ENCODE assay signal across 9 cellular contexts in genomic region chr17:48055531-48056245, GRCh38. TPM values are rescaled to one million over a fixed set of nuclear protein-coding genes. Genes with fewer than 3 reads are reported as not detected.
DNase-seq lines count a peak whose midpoint lies in the region; ATAC-seq, FAIRE-seq and TF ChIP-seq lines count a peak whose summit lies in the region.
"Had no signal": no experiment of that assay in that cellular context is flagged by ENCODE, and none has a peak within 500 bp of the region (broad histone marks: within the 10 kb centered on the region; RNA-seq: fewer than 3 reads in every experiment).

No MANE protein-coding gene starts in this region.

- H3K9ac ChIP-seq in astrocyte (ENCODE audit: low read length): no peak overlapping the region

- H3K4me2 ChIP-seq in astrocyte (ENCODE audit: low read length): peak overlapping the region; percentile 90

- FAIRE-seq in astrocyte (lab: Jason Lieb, UNC): no peak
- FAIRE-seq: islet of Langerhans had no signal

- H3K4me1 Mint-ChIP-seq in astrocyte (ENCODE audit: low read depth, unreplicated experiment): peaks cover 57% of the 10 kb centered on the region
- H3K4me1 Mint-ChIP-seq in mesothelial cell of epicardium: peaks cover 48% of the 10 kb centered on the region

- TF ChIP-seq CTCF in heart right ventricle (IDR thresholded peaks at IDR 0.05): no peak
- no peak for TF ChIP-seq CTCF in astrocyte (IDR thresholded peaks at IDR 0.05; ENCODE audit: insufficient read depth, low read depth, low read length)
- no peak for TF ChIP-seq CTCF in mesothelial cell of epicardium (IDR thresholded peaks at IDR 0.05; ENCODE audit: unreplicated experiment)
- TF ChIP-seq CTCF in lower leg skin (IDR thresholded peaks at IDR 0.05): no peak

- intact Hi-C loops in heart right ventricle (cut with DNase I) (no loop called here), Right ventricle myocardium inferior (cut with DNase I) (no loop called here), lower leg skin (cut with DNase I; ENCODE audit: low total_unique reads) (no loop called here)

- H3K9me3 Mint-ChIP-seq in astrocyte (ENCODE audit: unreplicated experiment) (no peaks in the 10 kb centered on the region), mesothelial cell of epicardium (no peaks in the 10 kb centered on the region)

- H3K4me3 ChIP-seq in heart right ventricle: peak overlapping the region in 1 of 10 donors; percentile 66
- no peak overlapping the region for H3K4me3 ChIP-seq in astrocyte (ENCODE audit: insufficient read depth, low read depth, low read length)
- no peak overlapping the region for H3K4me3 ChIP-seq in lower leg skin (ENCODE audit: low read depth, poor library complexity, severe bottlenecking)

- H3K27ac ChIP-seq in heart right ventricle (peak overlapping the region in 6 of 10 donors; percentile 8 to 99 (median 84)), astrocyte (ENCODE audit: low read depth, low read length) (no peak overlapping the region)

- H3K9me3 ChIP-seq in heart right ventricle (no peaks in the 10 kb centered on the region), astrocyte (ENCODE audit: insufficient read depth, low read depth, low read length) (no peaks in the 10 kb centered on the region)

- H3K4me3 Mint-ChIP-seq in astrocyte (ENCODE audit: unreplicated experiment) (peak overlapping the region; percentile 92), mesothelial cell of epicardium (peak overlapping the region; percentile 52)

- TF ChIP-seq POLR2A in lower leg skin (IDR thresholded peaks at IDR 0.05): no peak

- H3K36me3 ChIP-seq in heart right ventricle: peaks cover 6 to 97% (median 59%) of the 10 kb centered on the region in 9 donors
- peaks cover 29% of the 10 kb centered on the region for H3K36me3 ChIP-seq in astrocyte (ENCODE audit: insufficient read depth, low read length)

- peak overlapping the region; percentile 100 for H3K27ac Mint-ChIP-seq in astrocyte (ENCODE audit: unreplicated experiment)
- peak overlapping the region; percentile 40 for H3K27ac Mint-ChIP-seq in mesothelial cell of epicardium

- H3K27me3 Mint-ChIP-seq in astrocyte (ENCODE audit: low read depth, unreplicated experiment) (no peaks in the 10 kb centered on the region), mesothelial cell of epicardium (ENCODE audit: low read depth) (no peaks in the 10 kb centered on the region)

- 70 to 72% methylated on average over 5 of the region's 5 CpGs for WGBS in heart right ventricle, 2 donors
- WGBS in lower leg skin, 2 donors: 50 to 52% methylated on average over 5 of the region's 5 CpGs

- no peak overlapping the region for H2AFZ ChIP-seq in astrocyte (ENCODE audit: low read depth, low read length)

- peaks cover 93% of the 10 kb centered on the region for H4K20me1 ChIP-seq in astrocyte (ENCODE audit: insufficient read depth, low read length)

- no peak for ATAC-seq in heart right ventricle
- ATAC-seq in Right ventricle myocardium inferior: no peak

- H3K79me2 ChIP-seq in astrocyte (ENCODE audit: insufficient read depth, low read length): peaks cover 93% of the 10 kb centered on the region

- DNase-seq in heart right ventricle (no peak), Right ventricle myocardium inferior (ENCODE audit: missing footprints) (no peak), M059J (ENCODE audit: low read depth) (peak; percentile 16), astrocyte (ENCODE audit: low read depth) (peak; percentile 30), mesothelial cell of epicardium (ENCODE audit: low spot score in 2 of 2, unreplicated experiment in 2 of 2) (no peak), NCI-H187 treated with DMSO at 0.1 percent for 48 hours (lab: John Stamatoyannopoulos, UW) (no peak), lower leg skin (ENCODE audit: low spot score in 2 of 2) (no peak), NCI-H510A (lab: John Stamatoyannopoulos, UW) (no peak)

- H3K36me3 Mint-ChIP-seq in astrocyte (ENCODE audit: low read depth, unreplicated experiment) (peaks cover 54% of the 10 kb centered on the region), mesothelial cell of epicardium (peaks cover 27% of the 10 kb centered on the region)

- H3K4me1 ChIP-seq in heart right ventricle (peaks cover 45 to 98% (median 78%) of the 10 kb centered on the region in 9 donors), astrocyte (ENCODE audit: insufficient read depth, low read length) (peaks cover 46% of the 10 kb centered on the region)

- H3K27me3 ChIP-seq in heart right ventricle: no peaks in the 10 kb centered on the region
- H3K27me3 ChIP-seq in astrocyte (ENCODE audit: insufficient read depth, low read length): no peaks in the 10 kb centered on the region

RNA-seq across cellular contexts. Expression of gene NFE2L1, which starts 7.5 kb away (rescaled TPM):
- total RNA-seq in heart right ventricle: 1,000 to 10,000 TPM in 1 of 10 donors, 100 to 1,000 TPM in 9; 443 to 1,033 (median 704) TPM
- 100 to 1,000 TPM; 108 to 251 TPM for polyA plus RNA-seq in heart right ventricle
- 775 TPM for total RNA-seq in Right ventricle myocardium inferior
- total RNA-seq in M059J (2014; rRNA removed; shearing (Covaris generic)): 44.3 and 68.7 TPM in 2 replicates
- 344 and 348 TPM in 2 replicates for total RNA-seq in astrocyte
- total RNA-seq in mesothelial cell of epicardium: 134 to 137 TPM (median 136 TPM) in 3 replicates
- 100 to 1,000 TPM in 3 of 4 donors, 10 to 100 TPM in 1; 97.2 to 158 (median 117) TPM for total RNA-seq in lower leg skin

RNA-seq across cellular contexts. Expression of gene COPZ2, which starts 18.1 kb away (rescaled TPM):
- total RNA-seq in heart right ventricle: 10 to 100 TPM; 45.3 to 67.3 (median 60.7) TPM
- 10 to 100 TPM; 17.5 to 54.1 TPM for polyA plus RNA-seq in heart right ventricle
- 52.9 TPM for total RNA-seq in Right ventricle myocardium inferior
- 27.3 and 40.7 TPM in 2 replicates for total RNA-seq in M059J (2014; rRNA removed; shearing (Covaris generic))
- total RNA-seq in astrocyte: 25.1 and 38.3 TPM in 2 replicates
- 28.2 to 31.8 TPM (median 30.7 TPM) in 3 replicates for total RNA-seq in mesothelial cell of epicardium
- 10 to 100 TPM in 3 of 4 donors, 1 to 10 TPM in 1; 9.1 to 16.9 (median 12.9) TPM for total RNA-seq in lower leg skin

RNA-seq across cellular contexts. Expression of gene CBX1, which starts 45.6 kb away (rescaled TPM):
- 10 to 100 TPM; 30.3 to 40.8 (median 35.9) TPM for total RNA-seq in heart right ventricle
- polyA plus RNA-seq in heart right ventricle: 10 to 100 TPM; 19.8 to 38.8 TPM
- total RNA-seq in Right ventricle myocardium inferior: 40.0 TPM
- 89.1 and 122 TPM in 2 replicates for total RNA-seq in M059J (2014; rRNA removed; shearing (Covaris generic))
- total RNA-seq in astrocyte: 62.8 and 69.3 TPM in 2 replicates
- 142 to 145 TPM (median 143 TPM) in 3 replicates for total RNA-seq in mesothelial cell of epicardium
- 10 to 100 TPM; 23.2 to 33.5 (median 25.6) TPM for total RNA-seq in lower leg skin

RNA-seq across cellular contexts. Expression of gene SNX11, which starts 51.9 kb away (rescaled TPM):
- total RNA-seq in heart right ventricle: 10 to 100 TPM in 9 of 10 donors, 1 to 10 TPM in 1; 7.2 to 17.0 (median 12.3) TPM
- 10 to 100 TPM in 1 of 2 donors, 1 to 10 TPM in 1; 7.1 to 17.1 TPM for polyA plus RNA-seq in heart right ventricle
- total RNA-seq in Right ventricle myocardium inferior: 10.5 TPM
- total RNA-seq in M059J (2014; rRNA removed; shearing (Covaris generic)): 18.1 and 22.4 TPM in 2 replicates
- total RNA-seq in astrocyte: 30.4 and 33.3 TPM in 2 replicates
- 16.2 to 20.1 TPM (median 18.4 TPM) in 3 replicates for total RNA-seq in mesothelial cell of epicardium
- 10 to 100 TPM; 11.1 to 15.7 (median 13.0) TPM for total RNA-seq in lower leg skin

Comparison
In these comparisons a context has a peak if more than half of its experiments do, and no peak if none do; other contexts are left out.
1. DNase-seq: peak in M059J (single experiment) and astrocyte (single experiment); none in heart right ventricle (0 of 2), Right ventricle myocardium inferior (single experiment), mesothelial cell of epicardium (0 of 2), NCI-H187 treated with DMSO at 0.1 percent for 48 hours (single experiment), lower leg skin (0 of 2) and NCI-H510A (single experiment).